In genomic region chr2:145194671-145195070, GRCh38 we compare ENCODE assay signal across 24 cellular contexts.
DNase-seq lines count a peak whose midpoint lies in the region; ATAC-seq, FAIRE-seq and TF ChIP-seq lines count a peak whose summit lies in the region.
"Had no signal": no experiment of that assay in that cellular context is flagged by ENCODE, and none has a peak within 500 bp of the region (broad histone marks: within the 10 kb centered on the region; RNA-seq: fewer than 3 reads in every experiment).

No MANE protein-coding gene starts in this region.

- ATAC-seq in WTC11 (peak; percentile 88), HG02885 (IDR thresholded peaks at IDR 0.05; ENCODE audit: poor library complexity, unreplicated experiment) (no peak), HG02610 (IDR thresholded peaks at IDR 0.05; ENCODE audit: unreplicated experiment) (no peak)

- peak overlapping the region; percentile 31 for H3K4me3 Mint-ChIP-seq in WTC11
- H3K4me3 Mint-ChIP-seq in immature natural killer cell = no peak overlapping the region
- H3K4me3 Mint-ChIP-seq: dendritic cell treated with granulocyte-macrophage colony-stimulating factor and Interleukin-4, amounts not matched to agents 40 ng/mL and 50 ng/mL, for 4 days; memory B cell; neural crest cell; T-helper 2 cell treated with Interferon-gamma antibody and Interleukin-4, amounts not matched to agents 5 μg/mL and 100 μg/mL, for 36 hours had no signal

- DNase-seq in HEK293T (ENCODE audit: extremely low spot score) = peak; percentile 45
- no peak for DNase-seq in WTC11 (ENCODE audit: low spot score)
- peak; percentile 36 for DNase-seq in iPS DF 4.7 (ENCODE audit: extremely low read depth, low spot score)
- DNase-seq in renal cortical epithelial cell (ENCODE audit: low read depth) = peak; percentile 77
- DNase-seq in small intestine = no peak
- no peak for DNase-seq in immature natural killer cell
- DNase-seq: activated CD4-positive, alpha-beta T cell treated with anti-CD3 and anti-CD28 coated beads for 1 hour; activated CD8-positive, alpha-beta memory T cell treated with anti-CD3 and anti-CD28 coated beads, Interleukin-2, amount 50 U/mL, for 4 hours; activated naive CD4-positive, alpha-beta T cell; erythroblast; islet precursor cell; NCI-H1092; NCI-H2081; PC-9 had no signal

- POLR2A ChIA-PET in HEK293T (lab: Yijun Ruan, JAX) (interaction anchor here (0.9 kb wide), 1 partner anchor 1252 kb away, joined by 3 read pairs; no protein-coding TSS in a partner anchor), WTC11 (lab: Charles Lee) (interaction anchor here (1.4 kb wide), 1 partner anchor 603 kb away, joined by 3 read pairs; no protein-coding TSS in a partner anchor)

- H3K9me3 Mint-ChIP-seq in WTC11 (no peaks in the 10 kb centered on the region), immature natural killer cell (no peaks in the 10 kb centered on the region)
- H3K9me3 Mint-ChIP-seq: dendritic cell treated with granulocyte-macrophage colony-stimulating factor and Interleukin-4, amounts not matched to agents 40 ng/mL and 50 ng/mL, for 4 days; memory B cell; neural crest cell; T-helper 2 cell treated with Interferon-gamma antibody and Interleukin-4, amounts not matched to agents 5 μg/mL and 100 μg/mL, for 36 hours had no signal

- no peak for TF ChIP-seq CTCF in WTC11 (IDR thresholded peaks at IDR 0.05)

- H3K27me3 ChIP-seq in small intestine (ENCODE audit: control insufficient read depth in 2 of 2, insufficient read depth in 2 of 2, low read length in 2 of 2) = no peaks in the 10 kb centered on the region
- H3K27me3 ChIP-seq: ascending aorta, SJSA1, vagina had no signal

- H3K4me1 ChIP-seq in small intestine (ENCODE audit: control insufficient read depth in 2 of 2, insufficient read depth in 1 of 2, low read depth in 1 of 2, low read length in 1 of 2) = no peaks in the 10 kb centered on the region
- H3K4me1 ChIP-seq: ascending aorta, vagina had no signal

- no peak overlapping the region for H3K4me3 ChIP-seq in small intestine (ENCODE audit: low read depth in 1 of 2, low read length in 2 of 2)
- H3K4me3 ChIP-seq: ascending aorta, PC-9, SJSA1, vagina had no signal

- whole genome bisulfite sequencing in small intestine, 3 donors = 25 to 57% (median 42%) methylated on average over 2 of the region's 2 CpGs

- H3K27me3 Mint-ChIP-seq in WTC11 (ENCODE audit: low read depth) = no peaks in the 10 kb centered on the region
- H3K27me3 Mint-ChIP-seq in immature natural killer cell (ENCODE audit: low read depth in 3 of 3) = peaks cover 5 to 12% (median 5%) of the 10 kb centered on the region in 3 donors
- H3K27me3 Mint-ChIP-seq: memory B cell had no signal

- H3K4me1 Mint-ChIP-seq in WTC11 (peaks cover 37% of the 10 kb centered on the region), immature natural killer cell (no peaks in the 10 kb centered on the region)
- H3K4me1 Mint-ChIP-seq: memory B cell had no signal

- FAIRE-seq in small intestine (lab: Jason Lieb, UNC) = no peak

- peak overlapping the region; percentile 75 for H3K27ac Mint-ChIP-seq in WTC11
- H3K27ac Mint-ChIP-seq in immature natural killer cell = no peak overlapping the region
- H3K27ac Mint-ChIP-seq: dendritic cell treated with granulocyte-macrophage colony-stimulating factor and Interleukin-4, amounts not matched to agents 40 ng/mL and 50 ng/mL, for 4 days; memory B cell; T-helper 2 cell treated with Interferon-gamma antibody and Interleukin-4, amounts not matched to agents 5 μg/mL and 100 μg/mL, for 36 hours had no signal

- H3K36me3 ChIP-seq in small intestine (ENCODE audit: control insufficient read depth in 2 of 2, insufficient read depth in 2 of 2, low read length in 2 of 2) = no peaks in the 10 kb centered on the region
- H3K36me3 ChIP-seq: ascending aorta, SJSA1, vagina had no signal

- CTCF ChIA-PET in HEK293T (lab: Yijun Ruan, JAX) (no interaction called here), WTC11 (lab: Charles Lee) (interaction anchor here (1.6 kb wide), 1 partner anchor 9 kb away, joined by 7 read pairs; no protein-coding TSS in a partner anchor)

- no peak overlapping the region for H3K27ac ChIP-seq in small intestine (ENCODE audit: low read depth in 1 of 2, low read length in 1 of 2)
- H3K27ac ChIP-seq: ascending aorta, KMS-11, PC-9, SJSA1, vagina had no signal

- H3K36me3 Mint-ChIP-seq in WTC11 (no peaks in the 10 kb centered on the region), immature natural killer cell (peaks cover 0 to under 1% (median 0%) of the 10 kb centered on the region in 3 donors)
- H3K36me3 Mint-ChIP-seq: memory B cell had no signal

- H3K9me3 ChIP-seq in small intestine (ENCODE audit: control insufficient read depth, low read depth) = no peaks in the 10 kb centered on the region
- H3K9me3 ChIP-seq: ascending aorta, SJSA1, vagina had no signal

TF ChIP-seq in HEK293T, 16 proteins besides CTCF, POLR2A, EP300 and RAD21:
- TF ChIP-seq, protein P1, sequence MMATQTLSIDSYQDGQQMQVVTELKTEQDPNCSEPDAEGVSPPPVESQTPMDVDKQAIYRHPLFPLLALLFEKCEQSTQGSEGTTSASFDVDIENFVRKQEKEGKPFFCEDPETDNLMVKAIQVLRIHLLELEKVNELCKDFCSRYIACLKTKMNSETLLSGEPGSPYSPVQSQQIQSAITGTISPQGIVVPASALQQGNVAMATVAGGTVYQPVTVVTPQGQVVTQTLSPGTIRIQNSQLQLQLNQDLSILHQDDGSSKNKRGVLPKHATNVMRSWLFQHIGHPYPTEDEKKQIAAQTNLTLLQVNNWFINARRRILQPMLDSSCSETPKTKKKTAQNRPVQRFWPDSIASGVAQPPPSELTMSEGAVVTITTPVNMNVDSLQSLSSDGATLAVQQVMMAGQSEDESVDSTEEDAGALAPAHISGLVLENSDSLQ (IDR thresholded peaks at IDR 0.05) = peak; percentile 96
- no peak for TF ChIP-seq LEF1 (IDR thresholded peaks at IDR 0.05; ENCODE audit: borderline replicate concordance)
- TF ChIP-seq FOXM1 (IDR thresholded peaks at IDR 0.05; ENCODE audit: borderline replicate concordance) = no peak

TF ChIP-seq in WTC11, 78 proteins besides CTCF, POLR2A, EP300 and RAD21:
- TF ChIP-seq, protein P2, sequence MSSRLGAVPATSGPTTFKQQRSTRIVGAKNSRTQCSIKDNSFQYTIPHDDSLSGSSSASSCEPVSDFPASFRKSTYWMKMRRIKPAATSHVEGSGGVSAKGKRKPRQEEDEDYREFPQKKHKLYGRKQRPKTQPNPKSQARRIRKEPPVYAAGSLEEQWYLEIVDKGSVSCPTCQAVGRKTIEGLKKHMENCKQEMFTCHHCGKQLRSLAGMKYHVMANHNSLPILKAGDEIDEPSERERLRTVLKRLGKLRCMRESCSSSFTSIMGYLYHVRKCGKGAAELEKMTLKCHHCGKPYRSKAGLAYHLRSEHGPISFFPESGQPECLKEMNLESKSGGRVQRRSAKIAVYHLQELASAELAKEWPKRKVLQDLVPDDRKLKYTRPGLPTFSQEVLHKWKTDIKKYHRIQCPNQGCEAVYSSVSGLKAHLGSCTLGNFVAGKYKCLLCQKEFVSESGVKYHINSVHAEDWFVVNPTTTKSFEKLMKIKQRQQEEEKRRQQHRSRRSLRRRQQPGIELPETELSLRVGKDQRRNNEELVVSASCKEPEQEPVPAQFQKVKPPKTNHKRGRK (CRISPR knock-in tag; IDR thresholded peaks at IDR 0.05; ENCODE audit: borderline replicate concordance) = no peak
- TF ChIP-seq ZNF263 (CRISPR knock-in tag; IDR thresholded peaks at IDR 0.05; ENCODE audit: low read depth) (no peak), ESRRA (CRISPR knock-in tag; IDR thresholded peaks at IDR 0.05; ENCODE audit: borderline replicate concordance) (no peak), MYBL2 (CRISPR knock-in tag; IDR thresholded peaks at IDR 0.05) (no peak), STAT6 (CRISPR knock-in tag; conservative IDR thresholded peaks at IDR 0.05; ENCODE audit: low read depth) (no peak), SP1 (CRISPR knock-in tag; conservative IDR thresholded peaks at IDR 0.05) (peak; percentile 28; the same call in 1 of the 2 replicates), ATF1 (CRISPR knock-in tag; IDR thresholded peaks at IDR 0.05) (no peak)

Comparison
In these comparisons a context has a peak if more than half of its experiments do, and no peak if none do; other contexts are left out.
1. DNase-seq: peak in HEK293T (single experiment), iPS DF 4.7 (single experiment) and renal cortical epithelial cell (single experiment); none in WTC11 (single experiment), small intestine (single experiment) and immature natural killer cell (0 of 3).